Comparison of ENCODE assay signal across 19 cellular contexts in genomic region chr6:129516787-129517186, GRCh38.
"Had no signal": no experiment of that assay in that cellular context is flagged by ENCODE, and none has a peak within 500 bp of the region (broad histone marks: within the 10 kb centered on the region; RNA-seq: fewer than 3 reads in every experiment).

No MANE protein-coding gene starts in this region.

- H3K9me3 Mint-ChIP-seq: endodermal cell; memory B cell; naive B cell; natural killer cell treated with Interleukin-12 subunit alpha and Interleukin-12 subunit beta and Interleukin-15 and Interleukin-18, amount 100 ng/mL, for 72 hours; neural progenitor cell; stimulated activated naive CD8-positive, alpha-beta T cell treated with anti-CD3 and anti-CD28 coated beads, Interleukin-15, amount 100 ng/mL, for 72 hours had no signal

- H3K27me3 Mint-ChIP-seq: memory B cell; natural killer cell treated with Interleukin-12 subunit alpha and Interleukin-12 subunit beta and Interleukin-15 and Interleukin-18, amount 100 ng/mL, for 72 hours; stimulated activated naive CD8-positive, alpha-beta T cell treated with anti-CD3 and anti-CD28 coated beads, Interleukin-15, amount 100 ng/mL, for 72 hours had no signal

- H3K36me3 Mint-ChIP-seq: memory B cell; naive B cell; natural killer cell treated with Interleukin-12 subunit alpha and Interleukin-12 subunit beta and Interleukin-15 and Interleukin-18, amount 100 ng/mL, for 72 hours; neural progenitor cell had no signal

- H3K4me3 Mint-ChIP-seq: endodermal cell; memory B cell; naive B cell; natural killer cell treated with Interleukin-12 subunit alpha and Interleukin-12 subunit beta and Interleukin-15 and Interleukin-18, amount 100 ng/mL, for 72 hours; neural progenitor cell; stimulated activated naive CD8-positive, alpha-beta T cell treated with anti-CD3 and anti-CD28 coated beads, Interleukin-15, amount 100 ng/mL, for 72 hours had no signal

- DNase-seq: effector CD8-positive, alpha-beta T cell; endodermal cell; heart left ventricle; kidney; mucosa of descending colon; naive B cell; nucleus accumbens; stimulated activated CD4-positive, alpha-beta T cell treated with anti-CD3 and anti-CD28 coated beads, Interleukin-12 subunit alpha, Interleukin-12 subunit beta, amount 100 ng/mL, for 4 hours; stimulated activated CD4-positive, alpha-beta T cell treated with anti-CD3 and anti-CD28 coated beads, Interleukin-1b, Interleukin-23, amount 100 ng/mL, for 48 hours; stimulated activated CD4-positive, alpha-beta T cell treated with anti-CD3 and anti-CD28 coated beads, Interleukin-4, amount 100 ng/mL, for 1 hour; stimulated activated CD8-positive, alpha-beta memory T cell treated with anti-CD3 and anti-CD28 coated beads, Interleukin-4, amount 100 ng/mL, for 48 hours; stimulated activated naive CD4-positive, alpha-beta T cell; stimulated activated naive CD8-positive, alpha-beta T cell treated with anti-CD3 and anti-CD28 coated beads, Interleukin-15, amount 100 ng/mL, for 72 hours; transverse colon; upper lobe of right lung; uterus had no signal

- H3K4me1 Mint-ChIP-seq: endodermal cell; memory B cell; naive B cell; stimulated activated naive CD8-positive, alpha-beta T cell treated with anti-CD3 and anti-CD28 coated beads, Interleukin-15, amount 100 ng/mL, for 72 hours had no signal

- H3K27ac Mint-ChIP-seq: endodermal cell; memory B cell; naive B cell; natural killer cell treated with Interleukin-12 subunit alpha and Interleukin-12 subunit beta and Interleukin-15 and Interleukin-18, amount 100 ng/mL, for 72 hours; neural progenitor cell; stimulated activated naive CD8-positive, alpha-beta T cell treated with anti-CD3 and anti-CD28 coated beads, Interleukin-15, amount 100 ng/mL, for 72 hours had no signal
